20 cellular contexts compared by ENCODE assay signal in the genomic region with DNA sequence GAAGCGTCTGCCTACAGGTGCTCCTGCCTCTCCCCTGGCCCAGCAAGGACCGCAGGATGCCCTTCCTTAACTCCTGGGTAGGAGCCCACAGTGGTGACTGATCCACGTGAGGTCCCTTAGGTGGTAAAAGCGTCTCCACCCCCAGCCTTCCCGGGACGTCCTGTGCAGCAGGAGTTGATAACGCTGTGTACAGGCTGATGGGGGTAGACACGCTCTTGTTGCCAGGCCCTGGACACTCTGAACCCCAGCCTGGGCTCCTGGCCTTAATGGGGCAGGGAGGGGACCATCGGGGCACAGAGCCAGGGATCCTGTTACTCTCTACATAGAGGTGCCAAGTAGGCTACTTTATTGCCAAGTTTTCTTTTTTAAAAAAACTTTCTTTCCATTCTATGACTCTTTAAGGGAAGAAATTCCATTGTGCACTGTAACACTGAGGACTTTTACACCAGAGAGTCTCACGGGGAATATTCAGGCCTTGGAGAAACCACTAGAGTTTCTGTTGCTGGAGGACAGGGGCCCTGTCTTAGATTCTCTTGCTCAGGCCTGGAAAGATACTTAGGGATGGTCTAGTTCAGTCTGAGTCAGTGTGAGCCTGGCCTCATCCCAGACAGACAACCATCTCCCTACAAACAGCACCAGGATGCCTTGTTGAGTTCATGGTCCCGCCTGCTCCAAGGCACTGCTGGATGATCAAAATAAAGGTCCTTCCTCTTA.
DNase-seq lines count a peak whose midpoint lies in the region; ATAC-seq, FAIRE-seq and TF ChIP-seq lines count a peak whose summit lies in the region.
"Had no signal": no experiment of that assay in that cellular context is flagged by ENCODE, and none has a peak within 500 bp of the region (broad histone marks: within the 10 kb centered on the region; RNA-seq: fewer than 3 reads in every experiment).

No MANE protein-coding gene starts in this region.

- DNase-seq in H1 (ENCODE audit: low read depth in 1 of 2, low spot score in 2 of 2) (no peak), psoas muscle (peak; percentile 60 to 85), uterus (peak; percentile 68 to 72), C1 segment of cervical spinal cord (lab: John Stamatoyannopoulos, UW) (no peak), Calu3 (no peak), GM20000 (ENCODE audit: low spot score) (no peak)
- DNase-seq: activated CD4-positive, alpha-beta T cell treated with anti-CD3 and anti-CD28 coated beads for 36 hours; activated naive CD8-positive, alpha-beta T cell treated with anti-CD3 and anti-CD28 coated beads for 36 hours; activated T-cell treated with anti-CD3 and anti-CD28 coated beads for 4 hours; BE2C; cerebellar nuclear complex; DMS53; Karpas-422; NCI-H1417 treated with DMSO at 0.1 percent for 48 hours; NCI-H446; occipital lobe had no signal

- H3K4me3 Mint-ChIP-seq in Calu3 (ENCODE audit: low read depth, unreplicated experiment), result no peak overlapping the region
- H3K4me3 Mint-ChIP-seq: activated CD4-positive, alpha-beta T cell treated with anti-CD3 and anti-CD28 coated beads for 36 hours; activated naive CD8-positive, alpha-beta T cell treated with anti-CD3 and anti-CD28 coated beads for 36 hours; stimulated activated naive CD8-positive, alpha-beta T cell treated with anti-CD3 and anti-CD28 coated beads, Interleukin-15, Interleukin-2, amounts not matched to agents 100 ng/mL and 50 ng/mL, for 24 hours; T-helper 2 cell treated with Interferon-gamma antibody and Interleukin-4, amounts not matched to agents 5 μg/mL and 100 μg/mL, for 36 hours had no signal

- H4K20me1 ChIP-seq in H1 (replicated peaks in 1 of 2; ENCODE audit: control insufficient read depth in 1 of 2, insufficient read depth in 2 of 2, low read length in 2 of 2), result no peaks in the 10 kb centered on the region

- H3K4me3 ChIP-seq in H1 (ENCODE audit: extremely low read depth in 1 of 4, insufficient read depth in 2 of 4, low read depth in 3 of 4, low read length in 4 of 4), result no peak overlapping the region
- H3K4me3 ChIP-seq in psoas muscle, result no peak overlapping the region
- H3K4me3 ChIP-seq in uterus, result no peak overlapping the region
- H3K4me3 ChIP-seq: SJSA1 had no signal

- no peak overlapping the region for H3K9ac ChIP-seq in H1 (replicated peaks in 1 of 4; ENCODE audit: extremely low read depth in 1 of 4, low read depth in 3 of 4, low read length in 3 of 4)

- no peaks in the 10 kb centered on the region for H3K79me2 ChIP-seq in H1 (ENCODE audit: control insufficient read depth in 1 of 2, insufficient read depth in 2 of 2, low read length in 2 of 2)

- no peak overlapping the region for H4K8ac ChIP-seq in H1 (ENCODE audit: extremely low read depth, insufficient read depth, low read length)

- H3K79me1 ChIP-seq in H1 (ENCODE audit: low read depth, low read length), result no peaks in the 10 kb centered on the region

- no peak overlapping the region for H3K56ac ChIP-seq in H1 (replicated peaks; ENCODE audit: insufficient read length, low read depth, low read length)

- H3K4me2 ChIP-seq in H1 (ENCODE audit: insufficient read depth in 1 of 2, low read depth in 2 of 2, low read length in 2 of 2), result no peak overlapping the region

- peak in 3 of 4 donors; percentile 53 to 89 (median 62) for ATAC-seq in psoas muscle
- ATAC-seq: activated CD4-positive, alpha-beta T cell treated with anti-CD3 and anti-CD28 coated beads for 36 hours had no signal

- H2BK15ac ChIP-seq in H1 (ENCODE audit: low read length), result peak overlapping the region; percentile 66; the same call in 1 of the 2 replicates

- no peak overlapping the region for H3K23ac ChIP-seq in H1 (ENCODE audit: insufficient read length)

- H2BK120ac ChIP-seq in H1 (replicated peaks; ENCODE audit: low read depth, low read length), result no peak overlapping the region

- POLR2A ChIA-PET in H1 (lab: Charles Lee; ENCODE audit: partially characterized antibody), result no interaction called here

- no peak overlapping the region for H2AK5ac ChIP-seq in H1 (ENCODE audit: low read depth, low read length)

- TF ChIP-seq POLR2A in H1 (IDR thresholded peaks at IDR 0.05; ENCODE audit: control extremely low read depth in 1 of 2, low read depth in 2 of 2, low read length in 2 of 2) (no peak), uterus (IDR thresholded peaks at IDR 0.05) (no peak)

- 0 out of 2 replicates have a peak overlapping the region, but pooled peaks have one; percentile 44 for H2BK5ac ChIP-seq in H1 (ENCODE audit: low read depth, low read length)

- peaks cover 23% of the 10 kb centered on the region for H3K4me1 Mint-ChIP-seq in Calu3 (ENCODE audit: low read depth, unreplicated experiment)

- H3K36me3 ChIP-seq in H1 (ENCODE audit: control insufficient read depth in 2 of 4, insufficient read depth in 4 of 4, low read length in 3 of 4) (no peaks in the 10 kb centered on the region), psoas muscle (ENCODE audit: insufficient read depth in 1 of 2, low read depth in 1 of 2) (no peaks in the 10 kb centered on the region), uterus (no peaks in the 10 kb centered on the region)
- H3K36me3 ChIP-seq: BE2C, SJSA1 had no signal

- 84% methylated on average over 11 of the region's 11 CpGs; no CpG with 5 or more reads in 1 of the 2 experiments for WGBS in H1 (ENCODE audit: extremely low coverage in 1 of 2, insufficient coverage in 1 of 2, insufficient read length in 1 of 2, insufficient replicate concordance in 2 of 2, low coverage in 1 of 2, low lambda C conversion rate in 2 of 2, missing lambda C conversion rate in 1 of 2), 2 experiments
- WGBS in psoas muscle, 3 donors, result 34 to 70% (median 58%) methylated on average over 11 of the region's 11 CpGs

- intact Hi-C loops in psoas muscle (cut with DNase I), result no loop called here
- intact Hi-C loops in uterus (cut with DNase I; ENCODE audit: low total_unique reads), result no loop called here
- intact Hi-C loops in Calu3 (cut with micrococcal nuclease; ENCODE audit: unreplicated experiment), result no loop called here

- no TSS peak for BruUV-seq in Calu3 (replicated peaks; lab: Mats Ljungman, UMichigan)

- FAIRE-seq in H1 (lab: Jason Lieb, UNC), result no peak

- H3K27me3 ChIP-seq in H1 (replicated peaks in 1 of 4; ENCODE audit: control insufficient read depth in 3 of 4, extremely low read depth in 1 of 4, insufficient read depth in 3 of 4, low read length in 3 of 4), result no peaks in the 10 kb centered on the region
- H3K27me3 ChIP-seq in layer of hippocampus (ENCODE audit: control insufficient read depth, insufficient read depth, low read length), result no peaks in the 10 kb centered on the region
- no peaks in the 10 kb centered on the region for H3K27me3 ChIP-seq in psoas muscle (ENCODE audit: insufficient read depth in 3 of 3, low read length in 2 of 3)
- no peaks in the 10 kb centered on the region for H3K27me3 ChIP-seq in uterus
- H3K27me3 ChIP-seq: BE2C, SJSA1 had no signal

- CTCF ChIA-PET in H1 (lab: Charles Lee; ENCODE audit: partially characterized antibody) (no interaction called here), Calu3 (lab: Charles Lee) (no interaction called here)

- no peak for TF ChIP-seq RAD21 in H1 (IDR thresholded peaks at IDR 0.05 in 1 of 2, conservative IDR thresholded peaks at IDR 0.05 in 1 of 2; ENCODE audit: low read depth in 2 of 2, low read length in 2 of 2)

- no peak for TF ChIP-seq EP300 in H1 (IDR thresholded peaks at IDR 0.05; ENCODE audit: borderline replicate concordance in 1 of 2, low read depth in 2 of 2, low read length in 2 of 2)

- TF ChIP-seq CTCF in H1 (IDR thresholded peaks at IDR 0.05; ENCODE audit: control extremely low read depth in 1 of 3, insufficient read depth in 1 of 3, low read depth in 1 of 3, low read length in 3 of 3) (no peak), psoas muscle (IDR thresholded peaks at IDR 0.05) (no peak), uterus (IDR thresholded peaks at IDR 0.05) (no peak), Calu3 (IDR thresholded peaks at IDR 0.05; ENCODE audit: unreplicated experiment) (no peak), GM20000 (IDR thresholded peaks at IDR 0.05; ENCODE audit: extremely low read depth, missing control alignments) (no peak)

- H3K18ac ChIP-seq in H1 (ENCODE audit: extremely low read depth, low read length), result no peak overlapping the region

- H3K4me1 ChIP-seq in H1 (replicated peaks in 1 of 4; ENCODE audit: control insufficient read depth in 3 of 4, insufficient read depth in 4 of 4, low read length in 3 of 4) (peaks cover 6 to 12% (median 8%) of the 10 kb centered on the region in 4 experiments; a peak in 4 of 7 replicates), psoas muscle (no peaks in the 10 kb centered on the region), uterus (no peaks in the 10 kb centered on the region)
- H3K4me1 ChIP-seq: BE2C had no signal

- peaks cover 2% of the 10 kb centered on the region for H3K9me3 Mint-ChIP-seq in Calu3 (ENCODE audit: low read depth, unreplicated experiment)
- H3K9me3 Mint-ChIP-seq: stimulated activated naive CD8-positive, alpha-beta T cell treated with anti-CD3 and anti-CD28 coated beads, Interleukin-15, Interleukin-2, amounts not matched to agents 100 ng/mL and 50 ng/mL, for 24 hours; T-helper 2 cell treated with Interferon-gamma antibody and Interleukin-4, amounts not matched to agents 5 μg/mL and 100 μg/mL, for 36 hours had no signal

- H3K27ac ChIP-seq in H1 (ENCODE audit: low read depth, low read length) (no peak overlapping the region), layer of hippocampus (ENCODE audit: low read depth, low read length) (peak overlapping the region; percentile 38), psoas muscle (no peak overlapping the region), uterus (peak overlapping the region; percentile 73 to 75)
- H3K27ac ChIP-seq: SJSA1 had no signal

- H3K27ac Mint-ChIP-seq in Calu3 (ENCODE audit: unreplicated experiment), result no peak overlapping the region
- H3K27ac Mint-ChIP-seq: activated CD4-positive, alpha-beta T cell treated with anti-CD3 and anti-CD28 coated beads for 36 hours; activated naive CD8-positive, alpha-beta T cell treated with anti-CD3 and anti-CD28 coated beads for 36 hours; stimulated activated naive CD8-positive, alpha-beta T cell treated with anti-CD3 and anti-CD28 coated beads, Interleukin-15, Interleukin-2, amounts not matched to agents 100 ng/mL and 50 ng/mL, for 24 hours; T-helper 2 cell treated with Interferon-gamma antibody and Interleukin-4, amounts not matched to agents 5 μg/mL and 100 μg/mL, for 36 hours had no signal

- peak overlapping the region; percentile 25 for H4K91ac ChIP-seq in H1 (replicated peaks; ENCODE audit: insufficient read length, low read length)

- H3K9me3 ChIP-seq in H1 (ENCODE audit: insufficient read depth in 2 of 2, low read depth in 1 of 2, low read length in 1 of 2) (no peaks in the 10 kb centered on the region), psoas muscle (no peaks in the 10 kb centered on the region), uterus (no peaks in the 10 kb centered on the region)
- H3K9me3 ChIP-seq: BE2C, SJSA1 had no signal

- no peak overlapping the region for H4K5ac ChIP-seq in H1 (ENCODE audit: insufficient read length, low read depth, low read length)

- no peaks in the 10 kb centered on the region for H3K36me3 Mint-ChIP-seq in Calu3 (ENCODE audit: insufficient read depth, unreplicated experiment)
- H3K36me3 Mint-ChIP-seq: activated naive CD8-positive, alpha-beta T cell treated with anti-CD3 and anti-CD28 coated beads for 36 hours had no signal

- peak overlapping the region; percentile 68; the same call in 1 of the 2 replicates for H2BK12ac ChIP-seq in H1 (ENCODE audit: low read depth, low read length)

- no peaks in the 10 kb centered on the region for H3K23me2 ChIP-seq in H1 (ENCODE audit: low read depth, low read length)

- H3K14ac ChIP-seq in H1 (ENCODE audit: insufficient read length), result no peak overlapping the region

- H2AFZ ChIP-seq in H1 (ENCODE audit: low read length), result no peak overlapping the region

- H3K4ac ChIP-seq in H1 (replicated peaks; ENCODE audit: insufficient read length, low read depth, low read length), result no peak overlapping the region

- H3K27me3 Mint-ChIP-seq in Calu3 (ENCODE audit: unreplicated experiment), result no peaks in the 10 kb centered on the region
- H3K27me3 Mint-ChIP-seq: activated CD4-positive, alpha-beta T cell treated with anti-CD3 and anti-CD28 coated beads for 36 hours; activated naive CD8-positive, alpha-beta T cell treated with anti-CD3 and anti-CD28 coated beads for 36 hours; stimulated activated naive CD8-positive, alpha-beta T cell treated with anti-CD3 and anti-CD28 coated beads, Interleukin-15, Interleukin-2, amounts not matched to agents 100 ng/mL and 50 ng/mL, for 24 hours had no signal

- peak overlapping the region; percentile 66; the same call in 1 of the 2 replicates for H2BK20ac ChIP-seq in H1 (ENCODE audit: low read length)

Comparison
In these comparisons a context has a peak if more than half of its experiments do, and no peak if none do; other contexts are left out.
1. DNase-seq: peak in psoas muscle (2 of 2) and uterus (2 of 2); none in H1 (0 of 2), C1 segment of cervical spinal cord (0 of 14), Calu3 (single experiment) and GM20000 (single experiment).
2. H3K27ac ChIP-seq: peak in layer of hippocampus (single experiment) and uterus (2 of 2); none in H1 (single experiment) and psoas muscle (single experiment).